29 cellular contexts compared by ENCODE assay signal in the genomic region with DNA sequence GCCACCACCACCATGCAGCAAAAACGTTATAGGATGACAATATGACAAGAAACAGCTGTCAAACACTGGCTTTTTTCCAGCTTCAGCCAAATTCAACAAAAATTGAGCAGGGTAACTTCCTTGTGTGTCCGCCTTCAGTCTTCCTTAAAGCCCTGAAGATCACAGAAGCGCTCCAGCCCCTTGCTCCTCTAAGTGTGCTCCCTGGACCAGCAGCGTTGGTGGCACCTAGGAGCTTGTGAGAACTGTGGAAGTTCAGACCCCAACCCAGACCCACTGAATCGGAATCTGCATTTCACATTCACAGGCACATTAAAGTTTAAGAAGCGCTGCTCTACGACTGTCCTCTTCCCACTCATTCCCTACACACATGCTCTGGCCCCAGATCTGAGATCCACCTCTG.
"Had no signal": no experiment of that assay in that cellular context is flagged by ENCODE, and none has a peak within 500 bp of the region (broad histone marks: within the 10 kb centered on the region; RNA-seq: fewer than 3 reads in every experiment).

No MANE protein-coding gene starts in this region.

- H3K4me3 ChIP-seq: adrenal gland, MG63, Peyer's patch, SJSA1 had no signal

- H3K27me3 Mint-ChIP-seq: activated CD8-positive, alpha-beta T cell treated with anti-CD3 and anti-CD28 coated beads for 36 hours; activated T-cell treated with anti-CD3 and anti-CD28 coated beads, Interleukin-2, amount 50 U/mL, for 24 hours; brain had no signal

- FAIRE-seq: TTC549 had no signal

- H3K4me1 Mint-ChIP-seq: central memory CD8-positive, alpha-beta T cell had no signal

- H3K36me3 Mint-ChIP-seq: activated naive CD4-positive, alpha-beta T cell treated with anti-CD3 and anti-CD28 coated beads, Interleukin-2, amount 50 U/mL, for 72 hours; brain had no signal

- H3K27ac ChIP-seq: adrenal gland, Peyer's patch, SJSA1 had no signal

- H3K4me1 ChIP-seq: Peyer's patch had no signal

- H3K4me3 Mint-ChIP-seq: activated CD4-positive, alpha-beta T cell treated with anti-CD3 and anti-CD28 coated beads, Interleukin-2, amount 10 ng/mL, durations not matched to agents 24 days and 14 days; activated CD8-positive, alpha-beta T cell treated with anti-CD3 and anti-CD28 coated beads for 36 hours; activated naive CD4-positive, alpha-beta T cell treated with anti-CD3 and anti-CD28 coated beads for 36 hours; activated T-cell treated with anti-CD3 and anti-CD28 coated beads, Interleukin-2, amount 50 U/mL, for 24 hours; activated T-helper 1 cell treated with anti-CD3 and anti-CD28 coated beads, Interleukin-12 subunit alpha, Interleukin-12 subunit beta, Interleukin-2, Interleukin-4 antibody, amounts not matched to agents 30 ng/mL and 10 ng/mL and 1 ng/mL, durations not matched to agents 14 hours and 24 hours and 36 hours; brain; central memory CD8-positive, alpha-beta T cell had no signal

- H3K9me3 ChIP-seq: adrenal gland, MG63, Peyer's patch, SJSA1 had no signal

- DNase-seq: activated CD4-positive, alpha-beta T cell treated with anti-CD3 and anti-CD28 coated beads, Interleukin-2, amount 10 ng/mL, durations not matched to agents 24 days and 14 days; activated CD4-positive, alpha-beta T cell treated with anti-CD3 and anti-CD28 coated beads, Interleukin-2, amount 50 U/mL, for 4 hours; activated CD8-positive, alpha-beta T cell treated with anti-CD3 and anti-CD28 coated beads for 36 hours; activated gamma-delta T cell treated with Interleukin-2 at 50 U/mL for 16 hours; activated naive CD4-positive, alpha-beta T cell treated with anti-CD3 and anti-CD28 coated beads for 36 hours; activated T-cell treated with anti-CD3 and anti-CD28 coated beads, Interleukin-2, amount 50 U/mL, for 24 hours; Karpas-422; KBM-7; MG63; NCI-H1048; NCI-H1105 treated with DMSO at 0.1 percent for 48 hours; NCI-H1436; NCI-H1694; NCI-H1930; NCI-H2081 treated with DMSO at 0.1 percent for 48 hours; NCI-H226; NCI-H446 treated with DMSO at 0.1 percent for 48 hours; NK-92 treated with Interleukin-12 subunit alpha and Interleukin-12 subunit beta, amount 100 ng/mL, for 24 hours; PC-3; Peyer's patch; RPMI8226; SHP77 treated with DMSO at 0.1 percent for 48 hours had no signal

- H3K27me3 ChIP-seq: adrenal gland, MG63, Peyer's patch, SJSA1 had no signal

- H3K27ac Mint-ChIP-seq: activated CD4-positive, alpha-beta T cell treated with anti-CD3 and anti-CD28 coated beads, Interleukin-2, amount 10 ng/mL, durations not matched to agents 24 days and 14 days; activated CD8-positive, alpha-beta T cell treated with anti-CD3 and anti-CD28 coated beads for 36 hours; activated naive CD4-positive, alpha-beta T cell treated with anti-CD3 and anti-CD28 coated beads for 36 hours; activated naive CD4-positive, alpha-beta T cell treated with anti-CD3 and anti-CD28 coated beads, Interleukin-2, amount 50 U/mL, for 72 hours; activated T-cell treated with anti-CD3 and anti-CD28 coated beads, Interleukin-2, amount 50 U/mL, for 24 hours; activated T-helper 1 cell treated with anti-CD3 and anti-CD28 coated beads, Interleukin-12 subunit alpha, Interleukin-12 subunit beta, Interleukin-2, Interleukin-4 antibody, amounts not matched to agents 30 ng/mL and 10 ng/mL and 1 ng/mL, durations not matched to agents 14 hours and 24 hours and 36 hours had no signal

- H3K9me3 Mint-ChIP-seq: activated CD4-positive, alpha-beta T cell treated with anti-CD3 and anti-CD28 coated beads, Interleukin-2, amount 10 ng/mL, durations not matched to agents 24 days and 14 days; activated CD8-positive, alpha-beta T cell treated with anti-CD3 and anti-CD28 coated beads for 36 hours; activated naive CD4-positive, alpha-beta T cell treated with anti-CD3 and anti-CD28 coated beads for 36 hours; activated naive CD4-positive, alpha-beta T cell treated with anti-CD3 and anti-CD28 coated beads, Interleukin-2, amount 50 U/mL, for 72 hours; activated T-cell treated with anti-CD3 and anti-CD28 coated beads, Interleukin-2, amount 50 U/mL, for 24 hours; activated T-helper 1 cell treated with anti-CD3 and anti-CD28 coated beads, Interleukin-12 subunit alpha, Interleukin-12 subunit beta, Interleukin-2, Interleukin-4 antibody, amounts not matched to agents 30 ng/mL and 10 ng/mL and 1 ng/mL, durations not matched to agents 14 hours and 24 hours and 36 hours; brain; central memory CD8-positive, alpha-beta T cell had no signal

- H3K36me3 ChIP-seq: adrenal gland, MG63, Peyer's patch, SJSA1 had no signal
